ENCODE assay signal across 23 cellular contexts in the genomic region with DNA sequence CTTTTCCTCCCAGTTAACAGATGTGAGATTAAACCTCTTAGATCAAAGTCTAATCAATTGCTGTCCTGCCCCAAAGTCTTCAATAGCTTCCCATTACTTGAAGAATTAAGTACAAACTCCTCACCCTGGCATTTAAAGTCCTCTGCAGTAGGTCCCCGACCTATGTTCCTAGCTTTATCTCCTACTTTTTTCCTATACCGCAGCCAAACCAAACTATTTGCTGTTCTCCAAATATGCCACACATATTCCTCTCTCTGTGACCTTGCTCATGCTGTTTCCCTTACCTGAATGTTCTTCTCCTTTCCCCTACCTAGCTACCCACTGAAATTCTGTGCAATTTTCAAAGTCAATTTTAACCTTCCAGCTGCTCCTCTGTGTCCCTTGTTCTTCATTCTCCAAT. TPM values are rescaled to one million over a fixed set of nuclear protein-coding genes. Genes with fewer than 3 reads are reported as not detected.
DNase-seq lines count a peak whose midpoint lies in the region; ATAC-seq, FAIRE-seq and TF ChIP-seq lines count a peak whose summit lies in the region.
"Had no signal": no experiment of that assay in that cellular context is flagged by ENCODE, and none has a peak within 500 bp of the region (broad histone marks: within the 10 kb centered on the region; RNA-seq: fewer than 3 reads in every experiment).

No MANE protein-coding gene starts in this region.

- ATAC-seq in left lobe of liver (peak; percentile 72), pancreas (peak; percentile 72 to 95 (median 78))
- ATAC-seq: HCT116 had no signal

- H3K9me3 ChIP-seq in HEK293 (ENCODE audit: control insufficient read depth, insufficient read depth, low read depth, low read length) (no peaks in the 10 kb centered on the region), pancreas (no peaks in the 10 kb centered on the region)
- H3K9me3 ChIP-seq: BE2C; BLaER1 treated with 17β-estradiol and CSF1 and Interleukin-3, amounts not matched to agents 10 nM and 100 nM had no signal

- H3K4me3 ChIP-seq in HEK293 (ENCODE audit: low read depth, low read length): no peak overlapping the region
- H3K4me3 ChIP-seq in pancreas: no peak overlapping the region
- H3K4me3 ChIP-seq: BLaER1 treated with 17β-estradiol and CSF1 and Interleukin-3, amounts not matched to agents 10 nM and 100 nM; GM23248 had no signal

- no peaks in the 10 kb centered on the region for H3K27me3 ChIP-seq in pancreas
- H3K27me3 ChIP-seq: BE2C; BLaER1 treated with 17β-estradiol and CSF1 and Interleukin-3, amounts not matched to agents 10 nM and 100 nM had no signal

- TF ChIP-seq CTCF in HEK293 (tag by site-specific recombination; IDR thresholded peaks at IDR 0.05) (no peak), pancreas (IDR thresholded peaks at IDR 0.05) (no peak)

- FAIRE-seq in pancreas (lab: Jason Lieb, UNC): no peak
- FAIRE-seq: A204.1, GM12891, GM18507 had no signal

- H3K27ac ChIP-seq in HEK293 (ENCODE audit: extremely low read depth, low read depth, low read length) (no peak overlapping the region), pancreas (peak overlapping the region in 2 of 4 donors; percentile 6 to 39)
- H3K27ac ChIP-seq: 22Rv1; BLaER1 treated with 17β-estradiol and CSF1 and Interleukin-3, amounts not matched to agents 10 nM and 100 nM; GM23248 had no signal

- POLR2A ChIA-PET in HEK293 (lab: Yijun Ruan, JAX): no interaction called here

- 37 to 44% methylated on average over 2 of the region's 2 CpGs for WGBS in pancreas, 2 donors

- H3K4me1 ChIP-seq in HEK293 (ENCODE audit: control insufficient read depth, insufficient read depth, low read length) (no peaks in the 10 kb centered on the region), pancreas (peaks cover 0 to 14% (median 10%) of the 10 kb centered on the region in 3 donors)
- H3K4me1 ChIP-seq: BE2C had no signal

- intact Hi-C loops in pancreas (cut with DNase I): no loop called here

- no peaks in the 10 kb centered on the region for H3K36me3 ChIP-seq in HEK293 (ENCODE audit: control insufficient read depth in 2 of 2, insufficient read depth in 1 of 2, low read length in 2 of 2)
- no peaks in the 10 kb centered on the region for H3K36me3 ChIP-seq in pancreas
- H3K36me3 ChIP-seq: BLaER1 treated with 17β-estradiol and CSF1 and Interleukin-3, amounts not matched to agents 10 nM and 100 nM had no signal

- CTCF ChIA-PET in HEK293 (lab: Yijun Ruan, JAX): interaction anchor here (0.9 kb wide), 1 partner anchor 10 kb away, joined by 3 read pairs; no protein-coding TSS in a partner anchor

- DNase-seq in NCI-H82 (lab: John Stamatoyannopoulos, UW) (peak; percentile 21), NCI-H82 treated with DMSO at 0.1 percent for 48 hours (lab: John Stamatoyannopoulos, UW; ENCODE audit: unreplicated experiment) (no peak), left lobe of liver (ENCODE audit: low spot score) (no peak), pancreas (no peak), NCI-H2171 treated with DMSO at 0.1 percent for 48 hours (lab: John Stamatoyannopoulos, UW) (no peak), germinal center (ENCODE audit: low spot score) (no peak), D341Med (ENCODE audit: low spot score) (no peak)
- DNase-seq: BE2C; CD4-positive, alpha-beta T cell; CD8-positive, alpha-beta memory T cell; DMS53; DMS79 treated with DMSO at 0.1 percent for 48 hours; GF-D8; GM23248; H9; HFFc6 had no signal

TF ChIP-seq in HEK293, 187 proteins besides CTCF, POLR2A, EP300 and RAD21:
- 0 out of 2 replicates have a peak, but pooled peaks have one; percentile 35 for TF ChIP-seq ZNF776 (tag by site-specific recombination; IDR thresholded peaks at IDR 0.05; ENCODE audit: borderline replicate concordance)
- no peak for TF ChIP-seq BCL11B (tag by site-specific recombination; IDR thresholded peaks at IDR 0.05; ENCODE audit: low read depth)
- no peak for TF ChIP-seq ZSCAN30 (tag by site-specific recombination; IDR thresholded peaks at IDR 0.05)
- no peak for TF ChIP-seq ZNF112 (tag by site-specific recombination; IDR thresholded peaks at IDR 0.05)
- TF ChIP-seq, protein P1, sequence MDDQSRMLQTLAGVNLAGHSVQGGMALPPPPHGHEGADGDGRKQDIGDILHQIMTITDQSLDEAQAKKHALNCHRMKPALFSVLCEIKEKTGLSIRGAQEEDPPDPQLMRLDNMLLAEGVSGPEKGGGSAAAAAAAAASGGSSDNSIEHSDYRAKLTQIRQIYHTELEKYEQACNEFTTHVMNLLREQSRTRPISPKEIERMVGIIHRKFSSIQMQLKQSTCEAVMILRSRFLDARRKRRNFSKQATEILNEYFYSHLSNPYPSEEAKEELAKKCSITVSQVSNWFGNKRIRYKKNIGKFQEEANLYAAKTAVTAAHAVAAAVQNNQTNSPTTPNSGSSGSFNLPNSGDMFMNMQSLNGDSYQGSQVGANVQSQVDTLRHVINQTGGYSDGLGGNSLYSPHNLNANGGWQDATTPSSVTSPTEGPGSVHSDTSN (CRISPR knock-in tag; IDR thresholded peaks at IDR 0.05): no peak
- no peak for TF ChIP-seq RBAK (tag by site-specific recombination; IDR thresholded peaks at IDR 0.05)

RNA-seq across cellular contexts. Expression of a gene that starts 14.0 kb away (rescaled TPM):
- 37.6 TPM for total RNA-seq in left lobe of liver
- 10 to 100 TPM; 19.6 to 30.5 (median 22.2) TPM for total RNA-seq in pancreas
- 10 to 100 TPM; 14.4 to 19.3 TPM for polyA plus RNA-seq in pancreas
